10 cellular contexts compared by ENCODE assay signal in genomic region chr16:25060920-25061319, GRCh38. TPM values are rescaled to one million over a fixed set of nuclear protein-coding genes. Genes with fewer than 3 reads are reported as not detected.
A peak's percentile ranks its signal among the peaks of the same experiment; 100 is the strongest.
DNase-seq lines count a peak whose midpoint lies in the region; ATAC-seq and TF ChIP-seq lines count a peak whose summit lies in the region.
"Had no signal": no experiment of that assay in that cellular context is flagged by ENCODE, and none has a peak within 500 bp of the region (broad histone marks: within the 10 kb centered on the region; RNA-seq: fewer than 3 reads in every experiment).

No MANE protein-coding gene starts in this region.

- peak overlapping the region; percentile 9 to 79 (median 62); a peak in 17 of 22 replicates for H3K9ac ChIP-seq in BLaER1 treated with 17β-estradiol and CSF1 and Interleukin-3, amounts not matched to agents 10 nM and 100 nM
- no peak overlapping the region for H3K9ac ChIP-seq in neuronal stem cell (ENCODE audit: low read depth, low read length, poor library complexity)

- H3K4me3 Mint-ChIP-seq in osteocyte (ENCODE audit: unreplicated experiment): no peak overlapping the region

- no peaks in the 10 kb centered on the region for H3K27me3 ChIP-seq in BLaER1 treated with 17β-estradiol and CSF1 and Interleukin-3, amounts not matched to agents 10 nM and 100 nM
- H3K27me3 ChIP-seq in cardiac muscle cell (peaks cover 45% of the 10 kb centered on the region), neuronal stem cell (ENCODE audit: control insufficient read depth in 3 of 3, insufficient read depth in 3 of 3, low read depth in 1 of 3, low read length in 3 of 3) (no peaks in the 10 kb centered on the region)

- no peak overlapping the region for H3K4me3 ChIP-seq in BLaER1 treated with 17β-estradiol and CSF1 and Interleukin-3, amounts not matched to agents 10 nM and 100 nM
- H3K4me3 ChIP-seq in cardiac muscle cell: no peak overlapping the region
- no peak overlapping the region for H3K4me3 ChIP-seq in neuronal stem cell (ENCODE audit: low read length in 2 of 2)
- H3K4me3 ChIP-seq: psoas muscle had no signal

- H3K18ac ChIP-seq in neuronal stem cell (ENCODE audit: low read length): no peak overlapping the region

- H3K27ac ChIP-seq in BLaER1 treated with 17β-estradiol and CSF1 and Interleukin-3, amounts not matched to agents 10 nM and 100 nM: peak overlapping the region in 10 of 11 experiments; percentile 23 to 94 (median 84); a peak in 19 of 22 replicates
- no peak overlapping the region for H3K27ac ChIP-seq in cardiac muscle cell
- H3K27ac ChIP-seq in neuronal stem cell (replicated peaks; ENCODE audit: low read length): no peak overlapping the region
- H3K27ac ChIP-seq: psoas muscle had no signal

- DNase-seq in SIG-M5 treated with dmso at 0.1 percent for 504 hours (lab: John Stamatoyannopoulos, UW; ENCODE audit: unreplicated experiment) (peak; percentile 92), cardiac muscle cell (ENCODE audit: low read depth in 1 of 2, low spot score in 1 of 2) (peak; percentile 92 to 93), neuronal stem cell (ENCODE audit: low spot score) (no peak), NCI-H510A (lab: John Stamatoyannopoulos, UW) (no peak), osteocyte (ENCODE audit: extremely low spot score, unreplicated experiment) (no peak)
- DNase-seq: cerebellar nuclear complex, psoas muscle had no signal

- no peaks in the 10 kb centered on the region for H4K20me1 ChIP-seq in BLaER1 treated with 17β-estradiol and CSF1 and Interleukin-3, amounts not matched to agents 10 nM and 100 nM

- H3K14ac ChIP-seq in neuronal stem cell (ENCODE audit: low read length): no peak overlapping the region

- H3K79me1 ChIP-seq in neuronal stem cell (ENCODE audit: low read depth, low read length): no peaks in the 10 kb centered on the region

- peaks cover 39 to 60% (median 49%) of the 10 kb centered on the region in 10 experiments for H3K4me1 ChIP-seq in BLaER1 treated with 17β-estradiol and CSF1 and Interleukin-3, amounts not matched to agents 10 nM and 100 nM
- H3K4me1 ChIP-seq in cardiac muscle cell (ENCODE audit: low read depth) (peaks cover 5% of the 10 kb centered on the region), neuronal stem cell (ENCODE audit: control insufficient read depth in 2 of 2, insufficient read depth in 1 of 2, low read depth in 1 of 2, low read length in 2 of 2) (no peaks in the 10 kb centered on the region)
- H3K4me1 ChIP-seq: psoas muscle had no signal

- H3K27ac Mint-ChIP-seq in osteocyte (ENCODE audit: unreplicated experiment): no peak overlapping the region

- ATAC-seq in GM21360 (IDR thresholded peaks at IDR 0.05; ENCODE audit: unreplicated experiment) (peak; percentile 48), GM18867 (IDR thresholded peaks at IDR 0.05; ENCODE audit: unreplicated experiment) (no peak)
- ATAC-seq: psoas muscle had no signal

- H2BK5ac ChIP-seq in neuronal stem cell (ENCODE audit: low read length): no peak overlapping the region

- H2AFZ ChIP-seq in neuronal stem cell (ENCODE audit: low read length): no peak overlapping the region

- no peak overlapping the region for H2BK120ac ChIP-seq in neuronal stem cell (ENCODE audit: low read depth, low read length)

- no peak overlapping the region for H4K8ac ChIP-seq in neuronal stem cell (ENCODE audit: low read depth, low read length)

- H3K27me3 Mint-ChIP-seq in osteocyte (ENCODE audit: unreplicated experiment): no peaks in the 10 kb centered on the region

- H2BK12ac ChIP-seq in neuronal stem cell (ENCODE audit: low read length): no peak overlapping the region

- H2AK5ac ChIP-seq in neuronal stem cell (ENCODE audit: low read depth, low read length): no peak overlapping the region

- no peaks in the 10 kb centered on the region for H3K36me3 Mint-ChIP-seq in osteocyte (ENCODE audit: unreplicated experiment)

- H3K9me3 ChIP-seq in BLaER1 treated with 17β-estradiol and CSF1 and Interleukin-3, amounts not matched to agents 10 nM and 100 nM (replicated peaks in 1 of 11): peaks cover 0 to 3% (median 0%) of the 10 kb centered on the region in 11 experiments; a peak in 4 of 22 replicates
- H3K9me3 ChIP-seq in cardiac muscle cell (ENCODE audit: low read depth) (no peaks in the 10 kb centered on the region), neuronal stem cell (replicated peaks in 1 of 2; ENCODE audit: control insufficient read depth in 2 of 2, insufficient read depth in 1 of 2, low read depth in 1 of 2, low read length in 2 of 2) (peaks cover 2% of the 10 kb centered on the region in 2 donors)
- H3K9me3 ChIP-seq: psoas muscle had no signal

- no peak overlapping the region for H2BK15ac ChIP-seq in neuronal stem cell (ENCODE audit: low read length)

- H3K4me2 ChIP-seq in BLaER1 treated with 17β-estradiol and CSF1 and Interleukin-3, amounts not matched to agents 10 nM and 100 nM: peak overlapping the region; percentile 60 to 86 (median 71)
- H3K4me2 ChIP-seq in neuronal stem cell (ENCODE audit: insufficient read depth, low read length, poor library complexity, severe bottlenecking): no peak overlapping the region

- H3K4me1 Mint-ChIP-seq in osteocyte (ENCODE audit: unreplicated experiment): no peaks in the 10 kb centered on the region

- TF ChIP-seq CTCF in cardiac muscle cell (IDR thresholded peaks at IDR 0.05; ENCODE audit: low read depth, low read length): no peak
- no peak for TF ChIP-seq CTCF in osteocyte (IDR thresholded peaks at IDR 0.05)

- WGBS in neuronal stem cell (ENCODE audit: extremely low coverage in 2 of 2, insufficient read length in 2 of 2, insufficient replicate concordance in 1 of 2), 2 donors: no CpG with 5 or more reads among the region's 1 CpG

- H3K36me3 ChIP-seq in BLaER1 treated with 17β-estradiol and CSF1 and Interleukin-3, amounts not matched to agents 10 nM and 100 nM: no peaks in the 10 kb centered on the region
- H3K36me3 ChIP-seq in cardiac muscle cell: no peaks in the 10 kb centered on the region
- H3K36me3 ChIP-seq in neuronal stem cell (replicated peaks in 1 of 2; ENCODE audit: control insufficient read depth in 2 of 2, insufficient read depth in 2 of 2, low read length in 2 of 2): no peaks in the 10 kb centered on the region

- no peak overlapping the region for H3K23ac ChIP-seq in neuronal stem cell (ENCODE audit: low read depth, low read length, poor library complexity)

- H3K4ac ChIP-seq in neuronal stem cell (ENCODE audit: low read length): no peak overlapping the region

- H4K91ac ChIP-seq in neuronal stem cell (ENCODE audit: low read depth, low read length, poor library complexity): no peak overlapping the region

- H3K9me3 Mint-ChIP-seq in osteocyte (ENCODE audit: unreplicated experiment): no peaks in the 10 kb centered on the region

RNA-seq across cellular contexts. Expression of gene ARHGAP17, which starts 45.8 kb away (rescaled TPM):
- total RNA-seq in cardiac muscle cell: 33.3 and 38.8 TPM in 2 replicates
- polyA plus RNA-seq in cardiac muscle cell: 40.0 and 44.5 TPM in 2 replicates
- 63.9 TPM for polyA plus RNA-seq in neuronal stem cell (2013, experiment 1 of 2)
- 64.4 TPM for polyA plus RNA-seq in neuronal stem cell (2013, experiment 2 of 2)
- total RNA-seq in osteocyte: 93.4 and 97.3 TPM in 2 replicates

RNA-seq across cellular contexts. Expression of gene LCMT1, which starts 50.6 kb away (rescaled TPM):
- total RNA-seq in cardiac muscle cell (41.6 and 45.8 TPM in 2 replicates), osteocyte (52.2 and 53.5 TPM in 2 replicates)
- 67.5 and 79.5 TPM in 2 replicates for polyA plus RNA-seq in cardiac muscle cell
- polyA plus RNA-seq in neuronal stem cell (2013, experiment 1 of 2): 60.6 TPM
- polyA plus RNA-seq in neuronal stem cell (2013, experiment 2 of 2): 60.7 TPM

Comparison
In these comparisons a context has a peak if more than half of its experiments do, and no peak if none do; other contexts are left out.
1. H3K27ac ChIP-seq: peak in BLaER1 treated with 17β-estradiol and CSF1 and Interleukin-3, amounts not matched to agents 10 nM and 100 nM (10 of 11); none in cardiac muscle cell (single experiment) and neuronal stem cell (single experiment).
2. DNase-seq: peak in SIG-M5 treated with dmso at 0.1 percent for 504 hours (single experiment) and cardiac muscle cell (2 of 2); none in neuronal stem cell (single experiment), NCI-H510A (single experiment) and osteocyte (single experiment).